Comparison of ENCODE assay signal across 8 cellular contexts in genomic region chr19:39971380-39971841, GRCh38. TPM values are rescaled to one million over a fixed set of nuclear protein-coding genes. Genes with fewer than 3 reads are reported as not detected.
DNase-seq lines count a peak whose midpoint lies in the region; ATAC-seq and TF ChIP-seq lines count a peak whose summit lies in the region.

No MANE protein-coding gene starts in this region.

- no peak overlapping the region for H3K27ac ChIP-seq in GM23338 (ENCODE audit: low read depth)
- H3K27ac ChIP-seq in iPS-18a (ENCODE audit: low read length): peak overlapping the region; percentile 76

- no peak for TF ChIP-seq CTCF in GM23338 (conservative IDR thresholded peaks at IDR 0.05; ENCODE audit: low read depth in 2 of 2)

- no peaks in the 10 kb centered on the region; the same call in 2 of the 3 replicates for H3K9me3 Mint-ChIP-seq in GM23338
- H3K9me3 Mint-ChIP-seq in activated naive CD8-positive, alpha-beta T cell treated with anti-CD3 and anti-CD28 coated beads for 36 hours: peaks cover 2% of the 10 kb centered on the region
- no peaks in the 10 kb centered on the region for H3K9me3 Mint-ChIP-seq in stimulated activated naive CD8-positive, alpha-beta T cell treated with anti-CD3 and anti-CD28 coated beads, Interleukin-15, Interleukin-2, amounts not matched to agents 100 ng/mL and 50 ng/mL, for 24 hours

- H3F3A ChIP-seq in GM23338 (replicated peaks; ENCODE audit: low read depth): no peaks in the 10 kb centered on the region

- H3K27me3 Mint-ChIP-seq in GM23338 (ENCODE audit: insufficient read depth, low read depth, poor library complexity): peaks cover 11% of the 10 kb centered on the region
- no peaks in the 10 kb centered on the region for H3K27me3 Mint-ChIP-seq in activated naive CD8-positive, alpha-beta T cell treated with anti-CD3 and anti-CD28 coated beads for 36 hours
- H3K27me3 Mint-ChIP-seq in stimulated activated naive CD8-positive, alpha-beta T cell treated with anti-CD3 and anti-CD28 coated beads, Interleukin-15, Interleukin-2, amounts not matched to agents 100 ng/mL and 50 ng/mL, for 24 hours: no peaks in the 10 kb centered on the region

- peak; percentile 1; the same call in 1 of the 3 replicates for ATAC-seq in GM23338
- ATAC-seq in HG02870 (IDR thresholded peaks at IDR 0.05; ENCODE audit: unreplicated experiment): no peak

- H4K20me1 ChIP-seq in GM23338 (replicated peaks; ENCODE audit: insufficient read depth): peaks cover 7% of the 10 kb centered on the region

- H3K4me3 Mint-ChIP-seq in GM23338: peak overlapping the region; percentile 96
- peak overlapping the region; percentile 98 for H3K4me3 Mint-ChIP-seq in activated naive CD8-positive, alpha-beta T cell treated with anti-CD3 and anti-CD28 coated beads for 36 hours
- H3K4me3 Mint-ChIP-seq in stimulated activated naive CD8-positive, alpha-beta T cell treated with anti-CD3 and anti-CD28 coated beads, Interleukin-15, Interleukin-2, amounts not matched to agents 100 ng/mL and 50 ng/mL, for 24 hours: peak overlapping the region; percentile 97

- H3K4me1 ChIP-seq in GM23338 (ENCODE audit: insufficient read depth) (no peaks in the 10 kb centered on the region; the same call in 1 of the 2 replicates), iPS-18a (ENCODE audit: control insufficient read depth, low read depth, low read length) (no peaks in the 10 kb centered on the region)

- H3K9me3 ChIP-seq in iPS-18a (ENCODE audit: control insufficient read depth, low read depth, low read length): no peaks in the 10 kb centered on the region

- peaks cover 50% of the 10 kb centered on the region for H3K36me3 Mint-ChIP-seq in GM23338 (ENCODE audit: low read depth)
- peaks cover 64% of the 10 kb centered on the region for H3K36me3 Mint-ChIP-seq in activated naive CD8-positive, alpha-beta T cell treated with anti-CD3 and anti-CD28 coated beads for 36 hours
- peaks cover 55% of the 10 kb centered on the region for H3K36me3 Mint-ChIP-seq in stimulated activated naive CD8-positive, alpha-beta T cell treated with anti-CD3 and anti-CD28 coated beads, Interleukin-15, Interleukin-2, amounts not matched to agents 100 ng/mL and 50 ng/mL, for 24 hours (ENCODE audit: low read depth)

- H3K9ac ChIP-seq in iPS-18a (ENCODE audit: low read length): peak overlapping the region; percentile 92

- H3K27me3 ChIP-seq in GM23338 (ENCODE audit: insufficient read depth) (no peaks in the 10 kb centered on the region), iPS-18a (ENCODE audit: control insufficient read depth, insufficient read depth, low read length) (no peaks in the 10 kb centered on the region)

- peaks cover 17% of the 10 kb centered on the region for H3K79me2 ChIP-seq in GM23338 (replicated peaks; ENCODE audit: insufficient read depth)

- DNase-seq in A172 (ENCODE audit: low spot score) (peak; percentile 6), GM23338 (ENCODE audit: low spot score) (peak; percentile 35), H4 (ENCODE audit: low spot score) (no peak), GF-D8 (lab: John Stamatoyannopoulos, UW) (no peak)
- no peak for DNase-seq in activated naive CD8-positive, alpha-beta T cell treated with anti-CD3 and anti-CD28 coated beads for 36 hours

- H3K4me2 ChIP-seq in GM23338: peak overlapping the region; percentile 99

- 0 out of 2 replicates have a peak, but pooled peaks cover 3% of the 10 kb centered on the region for H3K9me2 ChIP-seq in GM23338 (ENCODE audit: insufficient read depth)

- H3K4me3 ChIP-seq in GM23338: peak overlapping the region; percentile 99
- peak overlapping the region; percentile 95 for H3K4me3 ChIP-seq in iPS-18a (ENCODE audit: low read length)

- H3K36me3 ChIP-seq in GM23338 (ENCODE audit: insufficient read depth) (peaks cover 13% of the 10 kb centered on the region), iPS-18a (ENCODE audit: control insufficient read depth, low read depth, low read length) (peaks cover 30% of the 10 kb centered on the region)

- peak overlapping the region; percentile 97 for H3K27ac Mint-ChIP-seq in GM23338
- H3K27ac Mint-ChIP-seq in activated naive CD8-positive, alpha-beta T cell treated with anti-CD3 and anti-CD28 coated beads for 36 hours: peak overlapping the region; percentile 100
- peak overlapping the region; percentile 99 for H3K27ac Mint-ChIP-seq in stimulated activated naive CD8-positive, alpha-beta T cell treated with anti-CD3 and anti-CD28 coated beads, Interleukin-15, Interleukin-2, amounts not matched to agents 100 ng/mL and 50 ng/mL, for 24 hours

- peaks cover 8% of the 10 kb centered on the region; the same call in 2 of the 3 replicates for H3K4me1 Mint-ChIP-seq in GM23338
- peaks cover 49% of the 10 kb centered on the region for H3K4me1 Mint-ChIP-seq in activated naive CD8-positive, alpha-beta T cell treated with anti-CD3 and anti-CD28 coated beads for 36 hours
- peaks cover 48% of the 10 kb centered on the region for H3K4me1 Mint-ChIP-seq in stimulated activated naive CD8-positive, alpha-beta T cell treated with anti-CD3 and anti-CD28 coated beads, Interleukin-15, Interleukin-2, amounts not matched to agents 100 ng/mL and 50 ng/mL, for 24 hours (ENCODE audit: low read depth)

- H2AFZ ChIP-seq in GM23338: 0 out of 2 replicates have a peak overlapping the region, but pooled peaks have one; percentile 80

TF ChIP-seq in GM23338, 12 proteins besides CTCF, POLR2A, EP300 and RAD21 (continues in another document):
- no peak for TF ChIP-seq REST (IDR thresholded peaks at IDR 0.05; ENCODE audit: unreplicated experiment)
- TF ChIP-seq EZH2 (IDR thresholded peaks at IDR 0.05; ENCODE audit: low read depth, unreplicated experiment): no peak

RNA-seq across cellular contexts. Expression of gene PSMC4, which starts 0.4 kb away (rescaled TPM):
- total RNA-seq in A172 (2014; rRNA removed; shearing (Covaris generic)): 254 and 309 TPM in 2 replicates
- total RNA-seq in GM23338 (2014; rRNA removed; shearing (Covaris generic)): 147 and 161 TPM in 2 replicates
- polyA plus RNA-seq in GM23338 (2016; fragmentation: Nextera tagmentation; extraction: Ambion mirVana): 135 and 139 TPM in 2 replicates
- total RNA-seq in activated naive CD8-positive, alpha-beta T cell treated with anti-CD3 and anti-CD28 coated beads for 36 hours: 100 to 1,000 TPM; 169 to 170 TPM
- total RNA-seq in H4 (2014; rRNA removed; shearing (Covaris generic)): 263 and 299 TPM in 2 replicates

RNA-seq across cellular contexts. Expression of gene ZNF546, which starts 25.4 kb away (rescaled TPM):
- 1.1 and 3.7 TPM in 2 replicates for total RNA-seq in A172 (2014; rRNA removed; shearing (Covaris generic))
- total RNA-seq in GM23338 (2014; rRNA removed; shearing (Covaris generic)): 0.38 and 0.62 TPM in 2 replicates
- 0.47 and 0.95 TPM in 2 replicates for polyA plus RNA-seq in GM23338 (2016; fragmentation: Nextera tagmentation; extraction: Ambion mirVana)
- total RNA-seq in activated naive CD8-positive, alpha-beta T cell treated with anti-CD3 and anti-CD28 coated beads for 36 hours: 1 to 10 TPM; 3.7 to 3.8 TPM
- 4.2 and 5.5 TPM in 2 replicates for total RNA-seq in H4 (2014; rRNA removed; shearing (Covaris generic))

RNA-seq across cellular contexts. Expression of gene FCGBP, which starts 37.0 kb away (rescaled TPM):
- total RNA-seq in A172 (2014; rRNA removed; shearing (Covaris generic)): 0.07 TPM in 1 of 2 replicates, not detected in the other
- total RNA-seq in GM23338 (2014; rRNA removed; shearing (Covaris generic)): 3.0 and 3.6 TPM in 2 replicates
- 0.28 and 0.44 TPM in 2 replicates for polyA plus RNA-seq in GM23338 (2016; fragmentation: Nextera tagmentation; extraction: Ambion mirVana)
- 1 to 10 TPM; 7.0 to 8.0 TPM for total RNA-seq in activated naive CD8-positive, alpha-beta T cell treated with anti-CD3 and anti-CD28 coated beads for 36 hours
- total RNA-seq in H4 (2014; rRNA removed; shearing (Covaris generic)): 0.64 and 0.99 TPM in 2 replicates

Comparison
In these comparisons a context has a peak if more than half of its experiments do, and no peak if none do; other contexts are left out.
1. DNase-seq: peak in A172 (single experiment) and GM23338 (single experiment); none in activated naive CD8-positive, alpha-beta T cell treated with anti-CD3 and anti-CD28 coated beads for 36 hours (single experiment), H4 (single experiment) and GF-D8 (single experiment).
2. Peak in every context shown above with its lines, with median percentiles within 50 percentile points of each other: H3K27ac Mint-ChIP-seq and H3K4me3 Mint-ChIP-seq.